ENCODE assay signal across 1 cellular context in the genomic region with DNA sequence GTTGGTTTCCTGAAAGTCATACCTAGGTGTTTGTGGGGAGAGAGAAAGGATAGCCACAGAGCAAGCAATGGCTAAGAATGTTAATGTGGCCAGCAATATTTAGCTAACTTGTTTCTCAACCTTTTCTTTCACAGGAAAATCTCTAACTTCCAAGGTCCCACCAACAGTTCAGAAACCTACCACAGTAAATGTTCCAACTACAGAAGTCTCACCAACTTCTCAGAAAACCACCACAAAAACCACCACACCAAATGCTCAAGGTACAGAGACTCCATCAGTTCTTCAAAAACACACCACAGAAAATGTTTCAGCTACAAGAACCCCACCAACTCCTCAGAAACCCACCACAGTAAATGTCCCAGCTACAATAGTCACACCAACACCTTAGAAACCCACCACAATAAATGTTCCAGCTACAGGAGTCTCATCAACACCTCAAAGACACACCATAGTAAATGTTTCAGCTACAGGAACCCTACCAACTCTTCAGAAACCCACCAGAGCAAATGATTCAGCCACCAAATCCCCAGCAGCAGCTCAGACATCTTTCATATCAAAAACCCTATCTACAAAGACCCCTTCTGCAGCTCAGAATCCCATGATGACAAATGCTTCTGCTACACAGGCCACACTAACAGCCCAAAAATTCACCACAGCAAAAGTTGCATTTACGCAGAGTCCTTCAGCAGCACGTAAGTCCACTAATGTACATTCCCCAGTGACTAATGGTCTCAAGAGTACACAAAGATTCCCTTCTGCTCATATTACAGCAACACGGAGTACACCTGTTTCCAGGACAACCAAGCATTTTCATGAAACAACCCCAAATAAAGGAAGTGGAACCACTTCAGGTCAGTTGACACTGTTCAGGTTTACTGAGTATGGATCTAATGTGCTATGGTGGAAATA.
TF ChIP-seq lines count a peak whose summit lies in the region.

No MANE protein-coding gene starts in this region.

TF ChIP-seq in GM12878, 131 proteins besides CTCF, POLR2A, EP300 and RAD21 (continued from another document):
- TF ChIP-seq, protein P1, sequence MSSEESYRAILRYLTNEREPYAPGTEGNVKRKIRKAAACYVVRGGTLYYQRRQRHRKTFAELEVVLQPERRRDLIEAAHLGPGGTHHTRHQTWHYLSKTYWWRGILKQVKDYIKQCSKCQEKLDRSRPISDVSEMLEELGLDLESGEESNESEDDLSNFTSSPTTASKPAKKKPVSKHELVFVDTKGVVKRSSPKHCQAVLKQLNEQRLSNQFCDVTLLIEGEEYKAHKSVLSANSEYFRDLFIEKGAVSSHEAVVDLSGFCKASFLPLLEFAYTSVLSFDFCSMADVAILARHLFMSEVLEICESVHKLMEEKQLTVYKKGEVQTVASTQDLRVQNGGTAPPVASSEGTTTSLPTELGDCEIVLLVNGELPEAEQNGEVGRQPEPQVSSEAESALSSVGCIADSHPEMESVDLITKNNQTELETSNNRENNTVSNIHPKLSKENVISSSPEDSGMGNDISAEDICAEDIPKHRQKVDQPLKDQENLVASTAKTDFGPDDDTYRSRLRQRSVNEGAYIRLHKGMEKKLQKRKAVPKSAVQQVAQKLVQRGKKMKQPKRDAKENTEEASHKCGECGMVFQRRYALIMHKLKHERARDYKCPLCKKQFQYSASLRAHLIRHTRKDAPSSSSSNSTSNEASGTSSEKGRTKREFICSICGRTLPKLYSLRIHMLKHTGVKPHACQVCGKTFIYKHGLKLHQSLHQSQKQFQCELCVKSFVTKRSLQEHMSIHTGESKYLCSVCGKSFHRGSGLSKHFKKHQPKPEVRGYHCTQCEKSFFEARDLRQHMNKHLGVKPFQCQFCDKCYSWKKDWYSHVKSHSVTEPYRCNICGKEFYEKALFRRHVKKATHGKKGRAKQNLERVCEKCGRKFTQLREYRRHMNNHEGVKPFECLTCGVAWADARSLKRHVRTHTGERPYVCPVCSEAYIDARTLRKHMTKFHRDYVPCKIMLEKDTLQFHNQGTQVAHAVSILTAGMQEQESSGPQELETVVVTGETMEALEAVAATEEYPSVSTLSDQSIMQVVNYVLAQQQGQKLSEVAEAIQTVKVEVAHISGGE (CRISPR knock-in tag; IDR thresholded peaks at IDR 0.05) = no peak
- TF ChIP-seq TCF7 (IDR thresholded peaks at IDR 0.05; ENCODE audit: borderline replicate concordance) = 0 out of 2 replicates have a peak, but pooled peaks have one; percentile 19
- peak; percentile 58 for TF ChIP-seq RELA (IDR thresholded peaks at IDR 0.05; ENCODE audit: borderline replicate concordance, partially characterized antibody)
- TF ChIP-seq ESRRA (IDR thresholded peaks at IDR 0.05; ENCODE audit: low read length) = no peak
- TF ChIP-seq SMARCA5 (IDR thresholded peaks at IDR 0.05) = peak; percentile 25; the same call in 1 of the 2 replicates
- TF ChIP-seq, protein P2, sequence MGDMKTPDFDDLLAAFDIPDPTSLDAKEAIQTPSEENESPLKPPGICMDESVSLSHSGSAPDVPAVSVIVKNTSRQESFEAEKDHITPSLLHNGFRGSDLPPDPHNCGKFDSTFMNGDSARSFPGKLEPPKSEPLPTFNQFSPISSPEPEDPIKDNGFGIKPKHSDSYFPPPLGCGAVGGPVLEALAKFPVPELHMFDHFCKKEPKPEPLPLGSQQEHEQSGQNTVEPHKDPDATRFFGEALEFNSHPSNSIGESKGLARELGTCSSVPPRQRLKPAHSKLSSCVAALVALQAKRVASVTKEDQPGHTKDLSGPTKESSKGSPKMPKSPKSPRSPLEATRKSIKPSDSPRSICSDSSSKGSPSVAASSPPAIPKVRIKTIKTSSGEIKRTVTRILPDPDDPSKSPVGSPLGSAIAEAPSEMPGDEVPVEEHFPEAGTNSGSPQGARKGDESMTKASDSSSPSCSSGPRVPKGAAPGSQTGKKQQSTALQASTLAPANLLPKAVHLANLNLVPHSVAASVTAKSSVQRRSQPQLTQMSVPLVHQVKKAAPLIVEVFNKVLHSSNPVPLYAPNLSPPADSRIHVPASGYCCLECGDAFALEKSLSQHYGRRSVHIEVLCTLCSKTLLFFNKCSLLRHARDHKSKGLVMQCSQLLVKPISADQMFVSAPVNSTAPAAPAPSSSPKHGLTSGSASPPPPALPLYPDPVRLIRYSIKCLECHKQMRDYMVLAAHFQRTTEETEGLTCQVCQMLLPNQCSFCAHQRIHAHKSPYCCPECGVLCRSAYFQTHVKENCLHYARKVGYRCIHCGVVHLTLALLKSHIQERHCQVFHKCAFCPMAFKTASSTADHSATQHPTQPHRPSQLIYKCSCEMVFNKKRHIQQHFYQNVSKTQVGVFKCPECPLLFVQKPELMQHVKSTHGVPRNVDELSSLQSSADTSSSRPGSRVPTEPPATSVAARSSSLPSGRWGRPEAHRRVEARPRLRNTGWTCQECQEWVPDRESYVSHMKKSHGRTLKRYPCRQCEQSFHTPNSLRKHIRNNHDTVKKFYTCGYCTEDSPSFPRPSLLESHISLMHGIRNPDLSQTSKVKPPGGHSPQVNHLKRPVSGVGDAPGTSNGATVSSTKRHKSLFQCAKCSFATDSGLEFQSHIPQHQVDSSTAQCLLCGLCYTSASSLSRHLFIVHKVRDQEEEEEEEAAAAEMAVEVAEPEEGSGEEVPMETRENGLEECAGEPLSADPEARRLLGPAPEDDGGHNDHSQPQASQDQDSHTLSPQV (IDR thresholded peaks at IDR 0.05) = 0 out of 2 replicates have a peak, but pooled peaks have one; percentile 5
- TF ChIP-seq RB1 (IDR thresholded peaks at IDR 0.05; ENCODE audit: borderline replicate concordance) = peak; percentile 82
- TF ChIP-seq, protein P3, sequence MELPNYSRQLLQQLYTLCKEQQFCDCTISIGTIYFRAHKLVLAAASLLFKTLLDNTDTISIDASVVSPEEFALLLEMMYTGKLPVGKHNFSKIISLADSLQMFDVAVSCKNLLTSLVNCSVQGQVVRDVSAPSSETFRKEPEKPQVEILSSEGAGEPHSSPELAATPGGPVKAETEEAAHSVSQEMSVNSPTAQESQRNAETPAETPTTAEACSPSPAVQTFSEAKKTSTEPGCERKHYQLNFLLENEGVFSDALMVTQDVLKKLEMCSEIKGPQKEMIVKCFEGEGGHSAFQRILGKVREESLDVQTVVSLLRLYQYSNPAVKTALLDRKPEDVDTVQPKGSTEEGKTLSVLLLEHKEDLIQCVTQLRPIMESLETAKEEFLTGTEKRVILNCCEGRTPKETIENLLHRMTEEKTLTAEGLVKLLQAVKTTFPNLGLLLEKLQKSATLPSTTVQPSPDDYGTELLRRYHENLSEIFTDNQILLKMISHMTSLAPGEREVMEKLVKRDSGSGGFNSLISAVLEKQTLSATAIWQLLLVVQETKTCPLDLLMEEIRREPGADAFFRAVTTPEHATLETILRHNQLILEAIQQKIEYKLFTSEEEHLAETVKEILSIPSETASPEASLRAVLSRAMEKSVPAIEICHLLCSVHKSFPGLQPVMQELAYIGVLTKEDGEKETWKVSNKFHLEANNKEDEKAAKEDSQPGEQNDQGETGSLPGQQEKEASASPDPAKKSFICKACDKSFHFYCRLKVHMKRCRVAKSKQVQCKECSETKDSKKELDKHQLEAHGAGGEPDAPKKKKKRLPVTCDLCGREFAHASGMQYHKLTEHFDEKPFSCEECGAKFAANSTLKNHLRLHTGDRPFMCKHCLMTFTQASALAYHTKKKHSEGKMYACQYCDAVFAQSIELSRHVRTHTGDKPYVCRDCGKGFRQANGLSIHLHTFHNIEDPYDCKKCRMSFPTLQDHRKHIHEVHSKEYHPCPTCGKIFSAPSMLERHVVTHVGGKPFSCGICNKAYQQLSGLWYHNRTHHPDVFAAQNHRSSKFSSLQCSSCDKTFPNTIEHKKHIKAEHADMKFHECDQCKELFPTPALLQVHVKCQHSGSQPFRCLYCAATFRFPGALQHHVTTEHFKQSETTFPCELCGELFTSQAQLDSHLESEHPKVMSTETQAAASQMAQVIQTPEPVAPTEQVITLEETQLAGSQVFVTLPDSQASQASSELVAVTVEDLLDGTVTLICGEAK (IDR thresholded peaks at IDR 0.05; ENCODE audit: borderline replicate concordance) = no peak
- peak; percentile 65; the same call in 1 of the 2 replicates for TF ChIP-seq TCF12 (IDR thresholded peaks at IDR 0.05; ENCODE audit: low read depth, low read length)
- TF ChIP-seq NFIC (IDR thresholded peaks at IDR 0.05; ENCODE audit: low read depth, low read length) = peak; percentile 41
- TF ChIP-seq HDGF (IDR thresholded peaks at IDR 0.05) = peak; percentile 92
- TF ChIP-seq SMAD5 (IDR thresholded peaks at IDR 0.05; ENCODE audit: low read depth) = no peak
- TF ChIP-seq, protein P4, sequence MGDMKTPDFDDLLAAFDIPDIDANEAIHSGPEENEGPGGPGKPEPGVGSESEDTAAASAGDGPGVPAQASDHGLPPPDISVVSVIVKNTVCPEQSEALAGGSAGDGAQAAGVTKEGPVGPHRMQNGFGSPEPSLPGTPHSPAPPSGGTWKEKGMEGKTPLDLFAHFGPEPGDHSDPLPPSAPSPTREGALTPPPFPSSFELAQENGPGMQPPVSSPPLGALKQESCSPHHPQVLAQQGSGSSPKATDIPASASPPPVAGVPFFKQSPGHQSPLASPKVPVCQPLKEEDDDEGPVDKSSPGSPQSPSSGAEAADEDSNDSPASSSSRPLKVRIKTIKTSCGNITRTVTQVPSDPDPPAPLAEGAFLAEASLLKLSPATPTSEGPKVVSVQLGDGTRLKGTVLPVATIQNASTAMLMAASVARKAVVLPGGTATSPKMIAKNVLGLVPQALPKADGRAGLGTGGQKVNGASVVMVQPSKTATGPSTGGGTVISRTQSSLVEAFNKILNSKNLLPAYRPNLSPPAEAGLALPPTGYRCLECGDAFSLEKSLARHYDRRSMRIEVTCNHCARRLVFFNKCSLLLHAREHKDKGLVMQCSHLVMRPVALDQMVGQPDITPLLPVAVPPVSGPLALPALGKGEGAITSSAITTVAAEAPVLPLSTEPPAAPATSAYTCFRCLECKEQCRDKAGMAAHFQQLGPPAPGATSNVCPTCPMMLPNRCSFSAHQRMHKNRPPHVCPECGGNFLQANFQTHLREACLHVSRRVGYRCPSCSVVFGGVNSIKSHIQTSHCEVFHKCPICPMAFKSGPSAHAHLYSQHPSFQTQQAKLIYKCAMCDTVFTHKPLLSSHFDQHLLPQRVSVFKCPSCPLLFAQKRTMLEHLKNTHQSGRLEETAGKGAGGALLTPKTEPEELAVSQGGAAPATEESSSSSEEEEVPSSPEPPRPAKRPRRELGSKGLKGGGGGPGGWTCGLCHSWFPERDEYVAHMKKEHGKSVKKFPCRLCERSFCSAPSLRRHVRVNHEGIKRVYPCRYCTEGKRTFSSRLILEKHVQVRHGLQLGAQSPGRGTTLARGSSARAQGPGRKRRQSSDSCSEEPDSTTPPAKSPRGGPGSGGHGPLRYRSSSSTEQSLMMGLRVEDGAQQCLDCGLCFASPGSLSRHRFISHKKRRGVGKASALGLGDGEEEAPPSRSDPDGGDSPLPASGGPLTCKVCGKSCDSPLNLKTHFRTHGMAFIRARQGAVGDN (IDR thresholded peaks at IDR 0.05) = peak; percentile 78
- TF ChIP-seq ZNF622 (IDR thresholded peaks at IDR 0.05) = no peak
TF ChIP-seq in GM12878: peak in this region for 54.
